Comparison of ENCODE assay signal across 8 cellular contexts in genomic region chr7:27662490-27663205, GRCh38. TPM values are rescaled to one million over a fixed set of nuclear protein-coding genes. Genes with fewer than 3 reads are reported as not detected.
DNase-seq lines count a peak whose midpoint lies in the region; ATAC-seq and TF ChIP-seq lines count a peak whose summit lies in the region.

Gene HIBADH, minus strand, starts transcription at chr7:27662883. Its CDS starts 95 bp downstream, at chr7:27662788.

- ATAC-seq in HG03432 (IDR thresholded peaks at IDR 0.05; ENCODE audit: unreplicated experiment): peak; percentile 99

- peak; percentile 83 for TF ChIP-seq POLR2A in GM19099 (IDR thresholded peaks at IDR 0.05; ENCODE audit: extremely low read depth, insufficient read length, low read depth)

- DNase-seq in AML-193 (lab: John Stamatoyannopoulos, UW) (peak; percentile 98), NCI-H510A (lab: John Stamatoyannopoulos, UW) (peak; percentile 97), cerebellum (ENCODE audit: low spot score) (peak; percentile 97), islet precursor cell (peak; percentile 99)
- peak; percentile 94 for DNase-seq in activated CD4-positive, alpha-beta T cell treated with anti-CD3 and anti-CD28 coated beads for 1 hour
- DNase-seq in stimulated activated CD4-positive, alpha-beta T cell treated with anti-CD3 and anti-CD28 coated beads, Interleukin-12 subunit alpha, Interleukin-12 subunit beta, amount 100 ng/mL, for 48 hours (ENCODE audit: low read depth in 2 of 3, low spot score in 1 of 3): peak; percentile 88 to 91 (median 91)

RNA-seq across cellular contexts. Expression of gene HIBADH, which starts in this region (rescaled TPM):
- 17.6 TPM for total RNA-seq in cerebellum

Comparison
In these comparisons a context has a peak if more than half of its experiments do, and no peak if none do; other contexts are left out.
1. Peak in every context shown above with its lines: DNase-seq and ATAC-seq.